Comparison of ENCODE assay signal across 8 cellular contexts in genomic region chr21:38805282-38806152, GRCh38. TPM values are rescaled to one million over a fixed set of nuclear protein-coding genes. Genes with fewer than 3 reads are reported as not detected.
A peak's percentile ranks its signal among the peaks of the same experiment; 100 is the strongest.
DNase-seq lines count a peak whose midpoint lies in the region; ATAC-seq and TF ChIP-seq lines count a peak whose summit lies in the region.

Gene ETS2, plus strand, starts transcription at chr21:38805929. Its CDS starts 4,106 bp downstream, at chr21:38810035.

- peaks cover 7% of the 10 kb centered on the region for H3K36me3 Mint-ChIP-seq in CD4-positive, alpha-beta T cell (ENCODE audit: low read depth)

- POLR2A ChIA-PET in CD4-positive, alpha-beta T cell (lab: Charles Lee): interaction anchor here (0.6 to 3.4 kb wide), 6 partner anchors 9 to 403 kb away, joined by 3 to 7 read pairs (median 4); no protein-coding TSS in a partner anchor

- CTCF ChIA-PET in CD4-positive, alpha-beta T cell (lab: Charles Lee): interaction anchor here (0.6 to 1.3 kb wide), 2 partner anchors 8 to 50 kb away, joined by 3 read pairs; no protein-coding TSS in a partner anchor

- H4K20me1 ChIP-seq in OCI-LY3 (ENCODE audit: insufficient read depth, low read length): peaks cover 19% of the 10 kb centered on the region

- peak; percentile 37 to 71 (median 56) for DNase-seq in CD4-positive, alpha-beta T cell
- DNase-seq in HuH-7 (ENCODE audit: low spot score): peak; percentile 81
- DNase-seq in activated CD8-positive, alpha-beta memory T cell treated with anti-CD3 and anti-CD28 coated beads, Interleukin-2, amount 50 U/mL, for 48 hours: peak; percentile 84
- DNase-seq in mesenteric fat pad (ENCODE audit: low spot score): peak; percentile 97
- peak; percentile 21 for DNase-seq in stimulated activated CD8-positive, alpha-beta memory T cell treated with anti-CD3 and anti-CD28 coated beads, Interleukin-15, amount 100 ng/mL, for 24 hours (ENCODE audit: low read depth)

- peak within 1 kb of the TSS; percentile 90 for H3K4me3 Mint-ChIP-seq in CD4-positive, alpha-beta T cell

- no peaks in the 10 kb centered on the region for H3K9me3 Mint-ChIP-seq in CD4-positive, alpha-beta T cell

- H3K4me3 ChIP-seq in OCI-LY3 (ENCODE audit: low read length): peak within 1 kb of the TSS; percentile 94

- no peaks in the 10 kb centered on the region for H3K9me3 ChIP-seq in CD4-positive, alpha-beta T cell (ENCODE audit: control insufficient read depth, low read length)
- no peaks in the 10 kb centered on the region for H3K9me3 ChIP-seq in OCI-LY3 (ENCODE audit: insufficient read depth, low read length)

- ATAC-seq in CD4-positive, alpha-beta T cell (ENCODE audit: poor library complexity): peak; percentile 80
- ATAC-seq in GM21367 (IDR thresholded peaks at IDR 0.05; ENCODE audit: unreplicated experiment): peak; percentile 48

- peaks cover 40% of the 10 kb centered on the region for H3K4me1 ChIP-seq in OCI-LY3 (ENCODE audit: low read length)

- H3K9ac ChIP-seq in OCI-LY3 (ENCODE audit: low read length): peak within 1 kb of the TSS; percentile 93

- peak; percentile 5 for TF ChIP-seq CTCF in CD4-positive, alpha-beta T cell (IDR thresholded peaks at IDR 0.05)
- TF ChIP-seq CTCF in OCI-LY3 (IDR thresholded peaks at IDR 0.05; ENCODE audit: low read depth, low read length): no peak

- intact Hi-C loops in CD4-positive, alpha-beta T cell (cut with DNase I, micrococcal nuclease): loop anchor here (1.0 to 10.0 kb wide), 6 partner anchors 38 to 639 kb away; partner anchors contain the start of genes LCA5L (in 1 of the 2) and PSMG1 (in 1 of the 2)

- H3K4me1 Mint-ChIP-seq in CD4-positive, alpha-beta T cell (ENCODE audit: low read depth): peaks cover 39% of the 10 kb centered on the region

- peak within 1 kb of the TSS; percentile 71; the same call in 1 of the 2 replicates for H2AFZ ChIP-seq in OCI-LY3 (ENCODE audit: low read depth, low read length)

- H3K79me2 ChIP-seq in OCI-LY3 (ENCODE audit: low read length): peaks cover 39% of the 10 kb centered on the region

- H3K36me3 ChIP-seq in OCI-LY3 (replicated peaks; ENCODE audit: low read depth, low read length): peaks cover 30% of the 10 kb centered on the region

- H3K27ac Mint-ChIP-seq in CD4-positive, alpha-beta T cell: peak within 1 kb of the TSS; percentile 64

- H3K27me3 Mint-ChIP-seq in CD4-positive, alpha-beta T cell: no peaks in the 10 kb centered on the region

- H3K27ac ChIP-seq in CD4-positive, alpha-beta T cell (ENCODE audit: low read depth, low read length): peak within 1 kb of the TSS; percentile 37
- H3K27ac ChIP-seq in OCI-LY3 (ENCODE audit: low read length): peak within 1 kb of the TSS; percentile 61

- in situ Hi-C loops in endometrial microvascular endothelial cells (cut with HindIII; ENCODE audit: inconsistent ontology term, low pct_unique_long_range_greater_than_20kb, low sequenced_read_pairs): loop anchor here (5.0 to 25.0 kb wide), 2 partner anchors 68 to 307 kb away; no protein-coding TSS in a partner anchor

- H3K27me3 ChIP-seq in CD4-positive, alpha-beta T cell (ENCODE audit: control insufficient read depth, insufficient read depth, low read length): no peaks in the 10 kb centered on the region
- H3K27me3 ChIP-seq in OCI-LY3 (ENCODE audit: low read depth, low read length): 0 out of 2 replicates have a peak, but pooled peaks cover 2% of the 10 kb centered on the region

- H3K4me2 ChIP-seq in OCI-LY3 (ENCODE audit: low read length): peak within 1 kb of the TSS; percentile 94

RNA-seq across cellular contexts. Expression of gene ETS2, which starts in this region (rescaled TPM):
- total RNA-seq in CD4-positive, alpha-beta T cell: 10 to 100 TPM; 11.4 to 13.9 TPM
- total RNA-seq in endometrial microvascular endothelial cells (ENCODE audit: inconsistent ontology term) (48.7 TPM), mesenteric fat pad (110 TPM)

Comparison
In these comparisons a context has a peak if more than half of its experiments do, and no peak if none do; other contexts are left out.
1. Peak in every context shown above with its lines: DNase-seq, ATAC-seq, H3K4me3 ChIP-seq and H3K27ac ChIP-seq.
2. DNase-seq: peak in every context shown above with its lines; median percentile 97 in mesenteric fat pad; 84 in activated CD8-positive, alpha-beta memory T cell treated with anti-CD3 and anti-CD28 coated beads, Interleukin-2, amount 50 U/mL, for 48 hours; 81 in HuH-7; 56 in CD4-positive, alpha-beta T cell; 21 in stimulated activated CD8-positive, alpha-beta memory T cell treated with anti-CD3 and anti-CD28 coated beads, Interleukin-15, amount 100 ng/mL, for 24 hours.